Comparison of ENCODE assay signal across 14 cellular contexts in the genomic region with DNA sequence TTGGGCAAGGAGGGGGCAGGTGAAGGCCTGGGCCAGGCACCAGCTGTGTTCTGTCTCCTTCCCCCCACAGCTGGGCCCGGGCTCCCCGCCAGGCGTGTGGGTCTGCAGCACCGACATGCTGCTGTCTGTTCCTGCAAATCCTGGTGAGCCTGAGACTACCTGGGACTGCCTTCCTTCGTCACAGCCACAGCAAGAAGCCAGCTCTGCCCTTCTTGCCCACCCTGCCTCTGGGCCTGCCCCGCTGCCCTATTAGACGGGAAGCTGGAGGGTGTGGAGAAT. TPM values are rescaled to one million over a fixed set of nuclear protein-coding genes. Genes with fewer than 3 reads are reported as not detected.
A peak's percentile ranks its signal among the peaks of the same experiment; 100 is the strongest.
DNase-seq lines count a peak whose midpoint lies in the region; ATAC-seq, FAIRE-seq and TF ChIP-seq lines count a peak whose summit lies in the region.
"Had no signal": no experiment of that assay in that cellular context is flagged by ENCODE, and none has a peak within 500 bp of the region (broad histone marks: within the 10 kb centered on the region; RNA-seq: fewer than 3 reads in every experiment).

No MANE protein-coding gene starts in this region.

- CTCF ChIA-PET in K562 (lab: Yijun Ruan, JAX; ENCODE audit: low intra/inter-chr PET ratio), result interaction anchor here (1.7 kb wide), 1 partner anchor 71 kb away, joined by 7 read pairs; no protein-coding TSS in a partner anchor

- no peaks in the 10 kb centered on the region for H3K79me2 ChIP-seq in K562 (ENCODE audit: control insufficient read depth, insufficient read depth, low read length)

- no peaks in the 10 kb centered on the region for H3K27me3 ChIP-seq in K562 (ENCODE audit: control insufficient read depth in 2 of 2, insufficient read depth in 2 of 2, low read length in 2 of 2)
- no peaks in the 10 kb centered on the region for H3K27me3 ChIP-seq in ovary
- H3K27me3 ChIP-seq: BLaER1 had no signal

- H2AFZ ChIP-seq in K562 (ENCODE audit: low read depth, low read length), result no peak overlapping the region

- TF ChIP-seq EP300 in K562 (IDR thresholded peaks at IDR 0.05; ENCODE audit: low read length) (no peak), ovary (IDR thresholded peaks at IDR 0.05) (no peak)

- peaks cover 0 to 32% of the 10 kb centered on the region in 2 experiments; a peak in 3 of 5 replicates for H3K4me1 ChIP-seq in K562 (replicated peaks in 1 of 2; ENCODE audit: control insufficient read depth in 2 of 2, insufficient read depth in 2 of 2, low read length in 2 of 2)
- peaks cover 4% of the 10 kb centered on the region for H3K4me1 ChIP-seq in ovary (ENCODE audit: insufficient read depth)

- FAIRE-seq in HTR-8/SVneo (lab: Jason Lieb, UNC) (peak; percentile 58), K562 (lab: Jason Lieb, UNC) (no peak)
- FAIRE-seq: A549, GM12878, GM18507 had no signal

- H3K9me3 ChIP-seq in K562 (replicated peaks; ENCODE audit: control insufficient read depth, insufficient read depth, low read depth, low read length) (no peaks in the 10 kb centered on the region), ovary (no peaks in the 10 kb centered on the region)
- H3K9me3 ChIP-seq: A549, BLaER1, Caco-2 had no signal

- POLR2A ChIA-PET in K562 (lab: Yijun Ruan, JAX), result interaction anchor here (1.2 to 1.9 kb wide), 2 partner anchors 12 to 34 kb away, joined by 5 to 10 read pairs; no protein-coding TSS in a partner anchor

- no peak for TF ChIP-seq CTCF in K562 (IDR thresholded peaks at IDR 0.05 in 2 of 3, conservative IDR thresholded peaks at IDR 0.05 in 1 of 3; ENCODE audit: insufficient read depth in 2 of 3, low read depth in 1 of 3, low read length in 3 of 3)
- TF ChIP-seq CTCF in ovary (IDR thresholded peaks at IDR 0.05), result no peak

- H3K4me3 ChIP-seq in K562 (no peak overlapping the region), ovary (no peak overlapping the region)
- H3K4me3 ChIP-seq: A549, BLaER1, GM12878 had no signal

- in situ Hi-C loops in K562 (cut with MboI), result loop anchor here (10.0 kb wide), 1 partner anchor 72 kb away; no protein-coding TSS in a partner anchor

- H3K36me3 ChIP-seq in K562 (ENCODE audit: control insufficient read depth, insufficient read depth, low read length) (peaks cover 16% of the 10 kb centered on the region; the same call in 1 of the 3 replicates), ovary (no peaks in the 10 kb centered on the region)

- peak overlapping the region in 1 of 2 experiments; percentile 68; a peak in 2 of 4 replicates for H3K9ac ChIP-seq in K562 (ENCODE audit: insufficient read depth in 1 of 2, low read depth in 2 of 2, low read length in 2 of 2)
- H3K9ac ChIP-seq: BLaER1 had no signal

- ATAC-seq in K562, result no peak
- ATAC-seq: A549, GM12878 had no signal

- 83% methylated on average over 5 of the region's 7 CpGs for WGBS in K562 (ENCODE audit: insufficient coverage, low coverage, missing lambda C conversion rate)
- 26 to 37% (median 35%) methylated on average over 7 of the region's 7 CpGs for WGBS in ovary, 3 donors

- H4K20me1 ChIP-seq in K562 (replicated peaks; ENCODE audit: control insufficient read depth, insufficient read depth, low read length), result no peaks in the 10 kb centered on the region; the same call in 1 of the 2 replicates
- H4K20me1 ChIP-seq: BLaER1 had no signal

- no TSS peak for BruUV-seq in K562 (replicated peaks; lab: Mats Ljungman, UMichigan)

- no peaks in the 10 kb centered on the region for H3K9me1 ChIP-seq in K562 (ENCODE audit: control insufficient read depth, insufficient read depth, low read length)

- TF ChIP-seq POLR2A in K562 (conservative IDR thresholded peaks at IDR 0.05) (no peak), ovary (IDR thresholded peaks at IDR 0.05) (no peak)

- H3K4me2 ChIP-seq in K562 (ENCODE audit: insufficient read depth, low read length), result no peak overlapping the region
- H3K4me2 ChIP-seq: A549, BLaER1 had no signal

- H3K27ac ChIP-seq in K562 (ENCODE audit: extremely low read depth, low read depth, low read length), result no peak overlapping the region
- no peak overlapping the region for H3K27ac ChIP-seq in ovary
- H3K27ac ChIP-seq: A549, BLaER1 had no signal

- TF ChIP-seq RAD21 in K562 (CRISPR knock-in tag; conservative IDR thresholded peaks at IDR 0.05 in 1 of 2, IDR thresholded peaks at IDR 0.05 in 1 of 2), result no peak

- no peak for DNase-seq in HTR-8/SVneo (ENCODE audit: insufficient read length, low spot score)
- DNase-seq in K562 (ENCODE audit: extremely low read depth in 1 of 4, low spot score in 3 of 4), result no peak
- DNase-seq in ovary, result peak in 4 of 5 donors; percentile 54 to 74 (median 68)
- no peak for DNase-seq in SIG-M5 treated with dmso at 0.1 percent for 504 hours (lab: John Stamatoyannopoulos, UW; ENCODE audit: unreplicated experiment)
- no peak for DNase-seq in activated T-cell treated with anti-CD3 and anti-CD28 coated beads, Interleukin-2, amount 50 U/mL, for 48 hours
- DNase-seq in NCI-H510A (lab: John Stamatoyannopoulos, UW), result no peak
- DNase-seq: AML-193; CD8-positive, alpha-beta memory T cell; DMS79 had no signal

- intact Hi-C loops in K562 (cut with micrococcal nuclease) (no loop called here), ovary (cut with DNase I) (no loop called here)

RNA-seq across cellular contexts. Expression of a gene that starts 12.4 kb away (rescaled TPM):
- 66.2 and 212 TPM in 2 replicates for total RNA-seq in K562 (2011; cell fraction: chromatin; rRNA removed; ENCODE audit: low replicate concordance)
- 117 and 131 TPM in 2 replicates for total RNA-seq in K562 (2011; cell fraction: nucleolus; rRNA removed)
- total RNA-seq in K562 (2011; cell fraction: nucleoplasm; rRNA removed), result 80.1 and 84.7 TPM in 2 replicates
- total RNA-seq in K562 (2014; rRNA removed), result 12.6 and 15.6 TPM in 2 replicates
- 4.7 and 6.9 TPM in 2 replicates for total RNA-seq in K562 (2014; rRNA removed; fragmentation: Illumina TruSeq; extraction: Trizol)
- 7.4 and 7.7 TPM in 2 replicates for total RNA-seq in K562 (2015; rRNA removed; fragmentation: Illumina TruSeq; extraction: Trizol)
- 18.6 and 19.0 TPM in 2 replicates for total RNA-seq in K562 (2021)
- polyA plus RNA-seq in K562 (2011; rRNA removed), result 13.5 and 22.6 TPM in 2 replicates
- 16.3 and 19.3 TPM in 2 replicates for polyA plus RNA-seq in K562 (2011; cell fraction: cytosol; rRNA removed)
- polyA plus RNA-seq in K562 (2011; cell fraction: nucleus; rRNA removed), result 115 and 146 TPM in 2 replicates
- polyA plus RNA-seq in K562 (2012), result 10.0 and 16.5 TPM in 2 replicates
- 8.3 and 9.1 TPM in 2 replicates for polyA plus RNA-seq in K562 (2014; fragmentation: Illumina TruSeq; extraction: Trizol)
- polyA plus RNA-seq in K562 (2014; fragmentation: Nextera tagmentation; extraction: Ambion mirVana), result 1 to 10 TPM in 1 of 2 experiments, under 1 TPM in 1; 0.92 to 1.1 TPM
- 15.1 and 19.9 TPM in 2 replicates for polyA plus RNA-seq in K562 (2014; rRNA removed)
- 7.5 and 9.5 TPM in 2 replicates for polyA minus RNA-seq in K562 (2011; rRNA and poly(A)+ RNA removed)
- 8.0 and 12.0 TPM in 2 replicates for polyA minus RNA-seq in K562 (2011; cell fraction: cytosol; rRNA and poly(A)+ RNA removed)
- polyA minus RNA-seq in K562 (2011; cell fraction: nucleus; rRNA and poly(A)+ RNA removed), result 25.0 and 31.0 TPM in 2 replicates
- 10 to 100 TPM; 15.0 to 29.4 (median 20.4) TPM for total RNA-seq in ovary
- 10 to 100 TPM in 1 of 2 donors, 1 to 10 TPM in 1; 5.1 to 11.8 TPM for polyA plus RNA-seq in ovary

RNA-seq across cellular contexts. Expression of a gene that starts 27.9 kb away (rescaled TPM):
- total RNA-seq in K562 (2011; cell fraction: chromatin; rRNA removed; ENCODE audit: low replicate concordance), result 87.4 and 216 TPM in 2 replicates
- 182 and 184 TPM in 2 replicates for total RNA-seq in K562 (2011; cell fraction: nucleolus; rRNA removed)
- total RNA-seq in K562 (2011; cell fraction: nucleoplasm; rRNA removed), result 128 and 145 TPM in 2 replicates
- 75.5 and 95.5 TPM in 2 replicates for total RNA-seq in K562 (2014; rRNA removed)
- total RNA-seq in K562 (2014; rRNA removed; fragmentation: Illumina TruSeq; extraction: Trizol), result 23.7 and 31.8 TPM in 2 replicates
- 48.9 and 53.8 TPM in 2 replicates for total RNA-seq in K562 (2015; rRNA removed; fragmentation: Illumina TruSeq; extraction: Trizol)
- 98.9 and 108 TPM in 2 replicates for total RNA-seq in K562 (2021)
- polyA plus RNA-seq in K562 (2011; rRNA removed), result 34.3 and 40.9 TPM in 2 replicates
- 50.0 and 87.1 TPM in 2 replicates for polyA plus RNA-seq in K562 (2011; cell fraction: cytosol; rRNA removed)
- polyA plus RNA-seq in K562 (2011; cell fraction: nucleus; rRNA removed), result 25.8 and 38.5 TPM in 2 replicates
- 67.8 and 92.0 TPM in 2 replicates for polyA plus RNA-seq in K562 (2012)
- 25.1 and 50.7 TPM in 2 replicates for polyA plus RNA-seq in K562 (2014; fragmentation: Illumina TruSeq; extraction: Trizol)
- polyA plus RNA-seq in K562 (2014; fragmentation: Nextera tagmentation; extraction: Ambion mirVana), result 1 to 10 TPM; 1.5 to 2.4 TPM
- 50.5 and 57.8 TPM in 2 replicates for polyA plus RNA-seq in K562 (2014; rRNA removed)
- polyA minus RNA-seq in K562 (2011; rRNA and poly(A)+ RNA removed), result 57.6 and 96.4 TPM in 2 replicates
- polyA minus RNA-seq in K562 (2011; cell fraction: cytosol; rRNA and poly(A)+ RNA removed), result 126 and 151 TPM in 2 replicates
- 24.9 and 34.4 TPM in 2 replicates for polyA minus RNA-seq in K562 (2011; cell fraction: nucleus; rRNA and poly(A)+ RNA removed)
- 10 to 100 TPM; 12.3 to 49.7 (median 25.0) TPM for total RNA-seq in ovary
- polyA plus RNA-seq in ovary, result 10 to 100 TPM in 1 of 2 donors, 1 to 10 TPM in 1; 6.2 to 13.4 TPM

RNA-seq across cellular contexts. Expression of a gene that starts 56.6 kb away (rescaled TPM):
- 128 and 175 TPM in 2 replicates for total RNA-seq in K562 (2011; cell fraction: chromatin; rRNA removed; ENCODE audit: low replicate concordance)
- 70.0 and 73.4 TPM in 2 replicates for total RNA-seq in K562 (2011; cell fraction: nucleolus; rRNA removed)
- total RNA-seq in K562 (2011; cell fraction: nucleoplasm; rRNA removed), result 87.9 and 95.3 TPM in 2 replicates
- total RNA-seq in K562 (2014; rRNA removed) (43.2 and 59.0 TPM in 2 replicates), K562 (2014; rRNA removed; fragmentation: Illumina TruSeq; extraction: Trizol) (39.5 and 44.4 TPM in 2 replicates), K562 (2015; rRNA removed; fragmentation: Illumina TruSeq; extraction: Trizol) (41.2 and 42.6 TPM in 2 replicates), K562 (2021) (66.7 and 69.8 TPM in 2 replicates), ovary (10 to 100 TPM; 27.4 to 46.5 (median 36.3) TPM)
- polyA plus RNA-seq in K562 (2011; rRNA removed) (69.2 and 73.9 TPM in 2 replicates), K562 (2014; fragmentation: Illumina TruSeq; extraction: Trizol) (44.2 and 48.9 TPM in 2 replicates), K562 (2014; fragmentation: Nextera tagmentation; extraction: Ambion mirVana) (10 to 100 TPM; 13.7 to 37.4 TPM), K562 (2014; rRNA removed) (49.1 and 55.9 TPM in 2 replicates), ovary (10 to 100 TPM; 32.8 to 41.8 TPM)
- polyA plus RNA-seq in K562 (2011; cell fraction: cytosol; rRNA removed), result 55.1 and 86.3 TPM in 2 replicates
- 150 and 164 TPM in 2 replicates for polyA plus RNA-seq in K562 (2011; cell fraction: nucleus; rRNA removed)
- 61.8 and 77.6 TPM in 2 replicates for polyA plus RNA-seq in K562 (2012)
- polyA minus RNA-seq in K562 (2011; rRNA and poly(A)+ RNA removed), result 67.7 and 72.4 TPM in 2 replicates
- 30.7 and 31.3 TPM in 2 replicates for polyA minus RNA-seq in K562 (2011; cell fraction: cytosol; rRNA and poly(A)+ RNA removed)
- 27.5 and 41.7 TPM in 2 replicates for polyA minus RNA-seq in K562 (2011; cell fraction: nucleus; rRNA and poly(A)+ RNA removed)

RNA-seq across cellular contexts. Expression of a gene that starts 56.9 kb away (rescaled TPM):
- 616 and 628 TPM in 2 replicates for total RNA-seq in K562 (2011; cell fraction: chromatin; rRNA removed; ENCODE audit: low replicate concordance)
- 207 and 261 TPM in 2 replicates for total RNA-seq in K562 (2011; cell fraction: nucleolus; rRNA removed)
- total RNA-seq in K562 (2011; cell fraction: nucleoplasm; rRNA removed), result 272 and 275 TPM in 2 replicates
- 98.9 and 208 TPM in 2 replicates for total RNA-seq in K562 (2014; rRNA removed)
- 221 and 275 TPM in 2 replicates for total RNA-seq in K562 (2014; rRNA removed; fragmentation: Illumina TruSeq; extraction: Trizol)
- 252 and 265 TPM in 2 replicates for total RNA-seq in K562 (2015; rRNA removed; fragmentation: Illumina TruSeq; extraction: Trizol)
- total RNA-seq in K562 (2021), result 513 and 546 TPM in 2 replicates
- 172 and 248 TPM in 2 replicates for polyA plus RNA-seq in K562 (2011; rRNA removed)
- 249 and 266 TPM in 2 replicates for polyA plus RNA-seq in K562 (2011; cell fraction: cytosol; rRNA removed)
- polyA plus RNA-seq in K562 (2011; cell fraction: nucleus; rRNA removed), result 317 and 410 TPM in 2 replicates
- polyA plus RNA-seq in K562 (2012), result 179 and 231 TPM in 2 replicates
- 349 and 430 TPM in 2 replicates for polyA plus RNA-seq in K562 (2014; fragmentation: Illumina TruSeq; extraction: Trizol)
- polyA plus RNA-seq in K562 (2014; fragmentation: Nextera tagmentation; extraction: Ambion mirVana), result 100 to 1,000 TPM; 209 to 414 TPM
- polyA plus RNA-seq in K562 (2014; rRNA removed), result 103 and 105 TPM in 2 replicates
- polyA minus RNA-seq in K562 (2011; rRNA and poly(A)+ RNA removed), result 327 and 380 TPM in 2 replicates
- polyA minus RNA-seq in K562 (2011; cell fraction: cytosol; rRNA and poly(A)+ RNA removed), result 234 and 252 TPM in 2 replicates
- 101 and 174 TPM in 2 replicates for polyA minus RNA-seq in K562 (2011; cell fraction: nucleus; rRNA and poly(A)+ RNA removed)
- total RNA-seq in ovary, result 100 to 1,000 TPM in 6 of 7 donors, 10 to 100 TPM in 1; 76.1 to 322 (median 282) TPM
- polyA plus RNA-seq in ovary, result 100 to 1,000 TPM; 104 to 326 TPM

Comparison
In these comparisons a context has a peak if more than half of its experiments do, and no peak if none do; other contexts are left out.
1. DNase-seq: peak in ovary (4 of 5); none in HTR-8/SVneo (single experiment), K562 (0 of 4), SIG-M5 treated with dmso at 0.1 percent for 504 hours (single experiment), activated T-cell treated with anti-CD3 and anti-CD28 coated beads, Interleukin-2, amount 50 U/mL, for 48 hours (0 of 2) and NCI-H510A (single experiment).